Comparison of ENCODE assay signal across 1 cellular context in genomic region chr2:42492691-42493467, GRCh38.
TF ChIP-seq lines count a peak whose summit lies in the region.

No MANE protein-coding gene starts in this region.

TF ChIP-seq in K562, 482 proteins besides CTCF, POLR2A, EP300 and RAD21 (continued from another document):
- no peak for TF ChIP-seq RERE (CRISPR knock-in tag; IDR thresholded peaks at IDR 0.05; ENCODE audit: borderline replicate concordance)
